ENCODE assay signal across 28 cellular contexts in genomic region chr7:150620061-150620460, GRCh38. TPM values are rescaled to one million over a fixed set of nuclear protein-coding genes. Genes with fewer than 3 reads are reported as not detected.
DNase-seq lines count a peak whose midpoint lies in the region; ATAC-seq and TF ChIP-seq lines count a peak whose summit lies in the region.
"Had no signal": no experiment of that assay in that cellular context is flagged by ENCODE, and none has a peak within 500 bp of the region (broad histone marks: within the 10 kb centered on the region; RNA-seq: fewer than 3 reads in every experiment).

No MANE protein-coding gene starts in this region.

- intact Hi-C loops in Calu3 (cut with micrococcal nuclease; ENCODE audit: unreplicated experiment) = no loop called here
- intact Hi-C loops in activated CD4-positive, alpha-beta memory T cell treated with anti-CD3 and anti-CD28 coated beads for 36 hours (cut with micrococcal nuclease) = loop anchor here (2.0 kb wide), 3 partner anchors 33 to 171 kb away; no protein-coding TSS in a partner anchor
- intact Hi-C loops in OCI-LY7 (cut with micrococcal nuclease; ENCODE audit: unreplicated experiment) = no loop called here

- no peaks in the 10 kb centered on the region for H3K79me2 ChIP-seq in OCI-LY7 (ENCODE audit: insufficient read depth, low read depth, low read length)
- H3K79me2 ChIP-seq: parathyroid adenoma had no signal

- TF ChIP-seq CTCF in Calu3 (IDR thresholded peaks at IDR 0.05; ENCODE audit: unreplicated experiment) = no peak
- no peak for TF ChIP-seq CTCF in OCI-LY7 (conservative IDR thresholded peaks at IDR 0.05; ENCODE audit: low read length)

- peaks cover 1% of the 10 kb centered on the region for H3K9me3 Mint-ChIP-seq in activated naive CD4-positive, alpha-beta T cell treated with anti-CD3 and anti-CD28 coated beads, Interleukin-2, amount 50 U/mL, for 24 hours
- no peaks in the 10 kb centered on the region for H3K9me3 Mint-ChIP-seq in Calu3 (ENCODE audit: low read depth, unreplicated experiment)
- peaks cover 13% of the 10 kb centered on the region for H3K9me3 Mint-ChIP-seq in activated CD4-positive, alpha-beta memory T cell treated with anti-CD3 and anti-CD28 coated beads for 36 hours
- H3K9me3 Mint-ChIP-seq: stimulated activated naive B cell treated with anti-CD40 and anti-IgM and Interleukin-4, amounts not matched to agents 10 μg/mL and 1 μg/mL and 100 μg/mL, for 72 hours had no signal

- H3K36me3 ChIP-seq in OCI-LY7 (ENCODE audit: insufficient read depth, low read length) = no peaks in the 10 kb centered on the region
- H3K36me3 ChIP-seq: BLaER1, esophagus muscularis mucosa, lower lobe of right lung, Peyer's patch, SJCRH30, spleen had no signal

- no peak overlapping the region for H3K4me3 ChIP-seq in OCI-LY7 (ENCODE audit: low read depth, low read length, poor library complexity, severe bottlenecking)
- H3K4me3 ChIP-seq: BLaER1, esophagus muscularis mucosa, heart right ventricle, lower lobe of right lung, Peyer's patch, SJCRH30, spleen had no signal

- H3K27ac Mint-ChIP-seq in activated naive CD4-positive, alpha-beta T cell treated with anti-CD3 and anti-CD28 coated beads, Interleukin-2, amount 50 U/mL, for 24 hours = peak overlapping the region; percentile 95
- no peak overlapping the region for H3K27ac Mint-ChIP-seq in Calu3 (ENCODE audit: unreplicated experiment)
- peak overlapping the region; percentile 95 for H3K27ac Mint-ChIP-seq in activated CD4-positive, alpha-beta memory T cell treated with anti-CD3 and anti-CD28 coated beads for 36 hours
- H3K27ac Mint-ChIP-seq: activated naive CD8-positive, alpha-beta T cell treated with anti-CD3 and anti-CD28 coated beads, Interleukin-2, amount 10 ng/mL, durations not matched to agents 7 days and 5 days; H9; nephron progenitor cell; stimulated activated naive B cell treated with anti-CD40 and anti-IgM and Interleukin-4, amounts not matched to agents 10 μg/mL and 1 μg/mL and 100 μg/mL, for 72 hours had no signal

- H3K27me3 Mint-ChIP-seq in activated naive CD4-positive, alpha-beta T cell treated with anti-CD3 and anti-CD28 coated beads, Interleukin-2, amount 50 U/mL, for 24 hours = no peaks in the 10 kb centered on the region
- peaks cover under 1% of the 10 kb centered on the region for H3K27me3 Mint-ChIP-seq in Calu3 (ENCODE audit: unreplicated experiment)
- H3K27me3 Mint-ChIP-seq in activated CD4-positive, alpha-beta memory T cell treated with anti-CD3 and anti-CD28 coated beads for 36 hours = no peaks in the 10 kb centered on the region
- H3K27me3 Mint-ChIP-seq: activated naive CD8-positive, alpha-beta T cell treated with anti-CD3 and anti-CD28 coated beads, Interleukin-2, amount 10 ng/mL, durations not matched to agents 7 days and 5 days; stimulated activated naive B cell treated with anti-CD40 and anti-IgM and Interleukin-4, amounts not matched to agents 10 μg/mL and 1 μg/mL and 100 μg/mL, for 72 hours had no signal

- no peak overlapping the region for H3K4me2 ChIP-seq in OCI-LY7 (ENCODE audit: low read length)
- H3K4me2 ChIP-seq: BLaER1 had no signal

- H3K4me3 Mint-ChIP-seq in activated naive CD4-positive, alpha-beta T cell treated with anti-CD3 and anti-CD28 coated beads, Interleukin-2, amount 50 U/mL, for 24 hours = peak overlapping the region; percentile 24
- H3K4me3 Mint-ChIP-seq in Calu3 (ENCODE audit: low read depth, unreplicated experiment) = no peak overlapping the region
- H3K4me3 Mint-ChIP-seq in activated CD4-positive, alpha-beta memory T cell treated with anti-CD3 and anti-CD28 coated beads for 36 hours = peak overlapping the region; percentile 1
- H3K4me3 Mint-ChIP-seq: activated naive CD8-positive, alpha-beta T cell treated with anti-CD3 and anti-CD28 coated beads, Interleukin-2, amount 10 ng/mL, durations not matched to agents 7 days and 5 days; H9; nephron progenitor cell; stimulated activated naive B cell treated with anti-CD40 and anti-IgM and Interleukin-4, amounts not matched to agents 10 μg/mL and 1 μg/mL and 100 μg/mL, for 72 hours had no signal

- no peaks in the 10 kb centered on the region for H4K20me1 ChIP-seq in OCI-LY7 (ENCODE audit: insufficient read depth, low read length)
- H4K20me1 ChIP-seq: BLaER1 had no signal

- no peak for DNase-seq in activated naive CD4-positive, alpha-beta T cell treated with anti-CD3 and anti-CD28 coated beads, Interleukin-2, amount 50 U/mL, for 16 hours
- DNase-seq in Calu3 (peak; percentile 9), dermis blood vessel endothelial cell (peak; percentile 58), KG1 (lab: John Stamatoyannopoulos, UW) (no peak), OCI-LY7 (ENCODE audit: low spot score) (no peak)
- no peak for DNase-seq in activated CD4-positive, alpha-beta memory T cell treated with anti-CD3 and anti-CD28 coated beads for 36 hours
- DNase-seq: activated naive CD8-positive, alpha-beta T cell treated with anti-CD3 and anti-CD28 coated beads, Interleukin-2, amount 10 ng/mL, durations not matched to agents 7 days and 5 days; central memory CD4-positive, alpha-beta T cell; foreskin melanocyte; H9; heart right ventricle; kidney glomerular epithelial cell; lower lobe of right lung; NCI-H1105; NCI-H1930; NCI-H69; nephron progenitor cell; Peyer's patch; right cardiac atrium; SJCRH30; spleen; stimulated activated naive B cell treated with anti-CD40 and anti-IgM and Interleukin-4, amounts not matched to agents 10 μg/mL and 1 μg/mL and 100 μg/mL, for 72 hours had no signal

- no peaks in the 10 kb centered on the region for H3K9me3 ChIP-seq in OCI-LY7 (ENCODE audit: low read length)
- H3K9me3 ChIP-seq: BLaER1, esophagus muscularis mucosa, lower lobe of right lung, Peyer's patch, SJCRH30 had no signal

- CTCF ChIA-PET in Calu3 (lab: Charles Lee) = no interaction called here
- CTCF ChIA-PET in activated CD4-positive, alpha-beta memory T cell treated with anti-CD3 and anti-CD28 coated beads for 36 hours (lab: Charles Lee) = no interaction called here
- CTCF ChIA-PET in OCI-LY7 (lab: Charles Lee; ENCODE audit: unreplicated experiment) = no interaction called here

- ATAC-seq in HG03039 (IDR thresholded peaks at IDR 0.05; ENCODE audit: unreplicated experiment) = no peak
- ATAC-seq: lower lobe of right lung; right cardiac atrium; stimulated activated naive B cell treated with anti-CD40 and anti-IgM and Interleukin-4, amounts not matched to agents 10 μg/mL and 1 μg/mL and 100 μg/mL, for 72 hours had no signal

- H2AFZ ChIP-seq in OCI-LY7 (ENCODE audit: low read length) = no peak overlapping the region
- H2AFZ ChIP-seq: parathyroid adenoma had no signal

- H3K4me1 Mint-ChIP-seq in activated naive CD4-positive, alpha-beta T cell treated with anti-CD3 and anti-CD28 coated beads, Interleukin-2, amount 50 U/mL, for 24 hours = peaks cover 64% of the 10 kb centered on the region
- peaks cover 7% of the 10 kb centered on the region for H3K4me1 Mint-ChIP-seq in Calu3 (ENCODE audit: low read depth, unreplicated experiment)
- H3K4me1 Mint-ChIP-seq in activated CD4-positive, alpha-beta memory T cell treated with anti-CD3 and anti-CD28 coated beads for 36 hours (ENCODE audit: low read depth) = peaks cover 54% of the 10 kb centered on the region
- H3K4me1 Mint-ChIP-seq: H9, nephron progenitor cell had no signal

- POLR2A ChIA-PET in activated CD4-positive, alpha-beta memory T cell treated with anti-CD3 and anti-CD28 coated beads for 36 hours (lab: Charles Lee) = interaction anchor here (1.0 to 3.2 kb wide), 4 partner anchors 10 to 115 kb away, joined by 3 to 13 read pairs (median 5); partner anchors contain the start of gene GIMAP6
- POLR2A ChIA-PET in OCI-LY7 (lab: Charles Lee) = no interaction called here

- H3K4me1 ChIP-seq in OCI-LY7 (ENCODE audit: insufficient read depth, low read length, poor library complexity, severe bottlenecking) = no peaks in the 10 kb centered on the region
- H3K4me1 ChIP-seq: BLaER1, esophagus muscularis mucosa, lower lobe of right lung, parathyroid adenoma, Peyer's patch, SJCRH30 had no signal

- H3K27ac ChIP-seq in OCI-LY7 (ENCODE audit: low read depth, low read length, poor library complexity, severe bottlenecking) = no peak overlapping the region
- H3K27ac ChIP-seq: BLaER1, esophagus muscularis mucosa, lower lobe of right lung, parathyroid adenoma, Peyer's patch, SJCRH30 had no signal

- peaks cover 9% of the 10 kb centered on the region for H3K36me3 Mint-ChIP-seq in activated naive CD4-positive, alpha-beta T cell treated with anti-CD3 and anti-CD28 coated beads, Interleukin-2, amount 50 U/mL, for 24 hours
- H3K36me3 Mint-ChIP-seq in Calu3 (ENCODE audit: insufficient read depth, unreplicated experiment) = no peaks in the 10 kb centered on the region
- H3K36me3 Mint-ChIP-seq in activated CD4-positive, alpha-beta memory T cell treated with anti-CD3 and anti-CD28 coated beads for 36 hours = peaks cover 18% of the 10 kb centered on the region
- H3K36me3 Mint-ChIP-seq: stimulated activated naive B cell treated with anti-CD40 and anti-IgM and Interleukin-4, amounts not matched to agents 10 μg/mL and 1 μg/mL and 100 μg/mL, for 72 hours had no signal

- 0 out of 2 replicates have a peak, but pooled peaks cover 4% of the 10 kb centered on the region for H3K9me2 ChIP-seq in OCI-LY7 (ENCODE audit: insufficient read depth, low read length)

- BruUV-seq in Calu3 (replicated peaks; lab: Mats Ljungman, UMichigan) (no TSS peak), OCI-LY7 (replicated peaks; lab: Mats Ljungman, UMichigan) (no TSS peak)

RNA-seq across cellular contexts. Expression of gene GIMAP6, which starts 12.1 kb away (rescaled TPM):
- total RNA-seq in Calu3 (2022) (not detected in 2 replicates), dermis blood vessel endothelial cell (262 and 355 TPM in 2 replicates), OCI-LY7 (2022) (not detected in 2 replicates)
- total RNA-seq in activated CD4-positive, alpha-beta memory T cell treated with anti-CD3 and anti-CD28 coated beads for 36 hours = 10 to 100 TPM; 28.9 to 30.2 TPM
- not detected in 2 replicates for total RNA-seq in OCI-LY7 (2014; rRNA removed; shearing (Covaris generic))
- total RNA-seq: H9, HT-29, SJCRH30 had no signal

RNA-seq across cellular contexts. Expression of gene GIMAP4, which starts 52.9 kb away (rescaled TPM):
- total RNA-seq in Calu3 (2022) (not detected in 2 replicates), dermis blood vessel endothelial cell (388 and 408 TPM in 2 replicates), OCI-LY7 (2022) (not detected in 2 replicates)
- total RNA-seq in activated CD4-positive, alpha-beta memory T cell treated with anti-CD3 and anti-CD28 coated beads for 36 hours = 100 to 1,000 TPM; 128 to 140 TPM
- not detected in 2 replicates for total RNA-seq in OCI-LY7 (2014; rRNA removed; shearing (Covaris generic))
- total RNA-seq: H9, HT-29, SJCRH30 had no signal

Comparison
In these comparisons a context has a peak if more than half of its experiments do, and no peak if none do; other contexts are left out.
1. DNase-seq: peak in Calu3 (single experiment) and dermis blood vessel endothelial cell (single experiment); none in activated naive CD4-positive, alpha-beta T cell treated with anti-CD3 and anti-CD28 coated beads, Interleukin-2, amount 50 U/mL, for 16 hours (single experiment), activated CD4-positive, alpha-beta memory T cell treated with anti-CD3 and anti-CD28 coated beads for 36 hours (single experiment), KG1 (single experiment) and OCI-LY7 (single experiment).
2. RNA of gene GIMAP6, which starts 12.1 kb away (total RNA-seq): 262 to 355 TPM in dermis blood vessel endothelial cell and 28.9 to 30.2 TPM in activated CD4-positive, alpha-beta memory T cell treated with anti-CD3 and anti-CD28 coated beads for 36 hours; not detected in OCI-LY7 and not detected in Calu3; every median in the first group is over 10 times any median in the second.
3. RNA of gene GIMAP4, which starts 52.9 kb away (total RNA-seq): 388 to 408 TPM in dermis blood vessel endothelial cell and 128 to 140 TPM in activated CD4-positive, alpha-beta memory T cell treated with anti-CD3 and anti-CD28 coated beads for 36 hours; not detected in OCI-LY7 and not detected in Calu3; every median in the first group is over 100 times any median in the second.